In genomic region chr6:116287668-116288282, GRCh38 we compare ENCODE assay signal across 8 cellular contexts. TPM values are rescaled to one million over a fixed set of nuclear protein-coding genes. Genes with fewer than 3 reads are reported as not detected.
DNase-seq lines count a peak whose midpoint lies in the region; ATAC-seq, FAIRE-seq and TF ChIP-seq lines count a peak whose summit lies in the region.

No MANE protein-coding gene starts in this region.

- FAIRE-seq in GM18507 (lab: Jason Lieb, UNC) = peak; percentile 91

- H3K27me3 Mint-ChIP-seq in T-helper 17 cell = no peaks in the 10 kb centered on the region

- H3K4me3 ChIP-seq in LNCaP clone FGC (ENCODE audit: low read depth, low read length) (no peak overlapping the region), foreskin fibroblast (ENCODE audit: low read depth in 1 of 2, low read length in 2 of 2) (no peak overlapping the region)

- H3K27ac Mint-ChIP-seq in T-helper 17 cell = no peak overlapping the region

- peak; percentile 83 for ATAC-seq in T-helper 17 cell
- no peak for ATAC-seq in HG03457 (IDR thresholded peaks at IDR 0.05; ENCODE audit: unreplicated experiment)

- H3K4me1 Mint-ChIP-seq in T-helper 17 cell = no peaks in the 10 kb centered on the region

- no peaks in the 10 kb centered on the region for H3K36me3 Mint-ChIP-seq in T-helper 17 cell (ENCODE audit: low read depth)

- TF ChIP-seq CTCF in LNCaP clone FGC (IDR thresholded peaks at IDR 0.05; ENCODE audit: control insufficient read depth, extremely low read depth, insufficient read depth) = peak; percentile 85
- TF ChIP-seq CTCF in foreskin fibroblast (IDR thresholded peaks at IDR 0.05; ENCODE audit: low read depth, low read length) = peak; percentile 69

- H3K9me3 ChIP-seq in T-helper 17 cell (ENCODE audit: control insufficient read depth, low read length, poor library complexity, severe bottlenecking) = no peaks in the 10 kb centered on the region

- DNase-seq in Ammon's horn (ENCODE audit: low spot score) (peak; percentile 74), GM18507 (ENCODE audit: extremely low spot score, insufficient read length, low read depth) (no peak), LNCaP clone FGC (ENCODE audit: low read depth) (peak; percentile 19), T-helper 17 cell (no peak), foreskin fibroblast (peak; percentile 35 to 74), pons (ENCODE audit: low spot score) (peak; percentile 77)
- DNase-seq in effector CD4-positive, alpha-beta T cell = no peak

- no peak overlapping the region for H3K4me3 Mint-ChIP-seq in T-helper 17 cell

RNA-seq across cellular contexts. Expression of gene TSPYL1, which starts 8.0 kb away (rescaled TPM):
- total RNA-seq in T-helper 17 cell = 100 to 1,000 TPM; 199 to 216 TPM

RNA-seq across cellular contexts. Expression of gene TSPYL4, which starts 33.9 kb away (rescaled TPM):
- total RNA-seq in T-helper 17 cell = 10 to 100 TPM; 45.8 to 56.5 TPM

Comparison
In these comparisons a context has a peak if more than half of its experiments do, and no peak if none do; other contexts are left out.
1. DNase-seq: peak in Ammon's horn (single experiment), LNCaP clone FGC (single experiment), foreskin fibroblast (2 of 2) and pons (single experiment); none in GM18507 (single experiment), T-helper 17 cell (0 of 3) and effector CD4-positive, alpha-beta T cell (single experiment).